17 cellular contexts compared by ENCODE assay signal in the genomic region with DNA sequence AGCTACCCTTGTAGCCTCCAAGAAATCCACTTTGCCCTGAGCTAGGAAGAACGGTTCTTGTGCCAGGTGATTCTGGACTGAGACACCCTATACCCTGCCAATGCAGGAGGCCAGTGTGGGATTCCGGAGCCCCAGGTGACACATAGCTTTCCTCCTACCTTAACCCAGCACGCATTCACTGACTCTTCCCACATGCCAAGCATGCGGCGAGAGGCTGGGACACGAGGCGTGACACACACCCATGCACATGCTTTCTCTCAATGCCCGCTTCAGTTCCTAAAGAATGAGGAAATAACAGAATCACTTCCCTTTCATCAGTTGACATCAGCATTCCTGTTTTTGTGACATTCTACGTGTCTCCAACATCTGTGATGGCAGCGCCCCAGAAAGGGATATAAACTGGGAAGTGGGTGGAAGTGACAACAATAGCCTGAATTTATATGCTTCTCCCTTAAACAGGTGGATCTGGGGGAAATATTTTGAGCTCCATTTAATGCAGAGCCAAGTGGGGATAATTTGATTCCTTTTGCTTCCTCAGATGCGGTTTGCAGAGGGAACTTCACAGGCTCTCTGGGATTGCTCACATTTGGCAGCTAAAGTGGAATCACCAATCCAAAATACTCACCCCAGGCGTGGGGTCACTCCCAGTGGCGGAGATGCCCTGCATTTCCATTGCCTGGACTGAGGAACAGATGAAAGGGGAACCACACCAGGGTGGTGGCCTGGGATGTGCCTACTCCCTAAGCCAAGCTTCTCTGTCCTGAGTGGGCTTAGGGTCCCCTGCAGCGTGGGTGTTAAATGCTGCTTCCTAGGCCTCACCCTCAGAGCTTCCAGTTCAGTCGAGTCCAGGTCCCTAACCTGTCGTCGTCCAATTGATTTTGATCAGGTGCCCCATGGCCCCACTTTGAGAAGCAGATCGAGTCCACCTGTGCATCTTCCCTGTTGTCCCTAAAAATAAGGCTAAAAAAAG.
"Had no signal": no experiment of that assay in that cellular context is flagged by ENCODE, and none has a peak within 500 bp of the region (broad histone marks: within the 10 kb centered on the region; RNA-seq: fewer than 3 reads in every experiment).

No MANE protein-coding gene starts in this region.

- DNase-seq: activated CD4-positive, alpha-beta T cell treated with anti-CD3 and anti-CD28 coated beads for 36 hours; activated CD4-positive, alpha-beta T cell treated with anti-CD3 and anti-CD28 coated beads, Interleukin-2, amount 50 U/mL, for 48 hours; activated CD8-positive, alpha-beta memory T cell treated with anti-CD3 and anti-CD28 coated beads, Interleukin-2, amount 10 ng/mL, durations not matched to agents 7 days and 5 days; activated naive CD8-positive, alpha-beta T cell treated with anti-CD3 and anti-CD28 coated beads for 36 hours; amniotic stem cell; kidney; left lung; pancreas; stimulated activated CD4-positive, alpha-beta T cell treated with anti-CD3 and anti-CD28 coated beads, Interleukin-12 subunit alpha, Interleukin-12 subunit beta, amount 100 ng/mL, for 4 hours; stimulated activated CD4-positive, alpha-beta T cell treated with anti-CD3 and anti-CD28 coated beads, Interleukin-1b, Interleukin-23, amount 100 ng/mL, for 48 hours; stimulated activated CD8-positive, alpha-beta memory T cell treated with anti-CD3 and anti-CD28 coated beads, Interleukin-4, amount 100 ng/mL, for 48 hours; stimulated activated naive CD4-positive, alpha-beta T cell treated with Interleukin-2 at 50 U/mL for 16 hours; T-helper 2 cell; tibial artery; uterus had no signal

- H3K4me2 ChIP-seq: neural progenitor cell had no signal

- H2AFZ ChIP-seq: neural progenitor cell had no signal

- H3K27me3 ChIP-seq: left lung, neural progenitor cell, pancreas, tibial artery, uterus had no signal

- H3K4me1 ChIP-seq: left lung, pancreas, uterus had no signal

- H3K4me3 ChIP-seq: left lung, neural progenitor cell, pancreas, tibial artery, uterus had no signal

- H3K27ac ChIP-seq: left lung, neural progenitor cell, pancreas, tibial artery, uterus had no signal

- H3K9me3 ChIP-seq: left lung, pancreas, tibial artery, uterus had no signal

- ATAC-seq: activated CD4-positive, alpha-beta T cell treated with anti-CD3 and anti-CD28 coated beads for 36 hours; activated CD8-positive, alpha-beta memory T cell treated with anti-CD3 and anti-CD28 coated beads, Interleukin-2, amount 10 ng/mL, durations not matched to agents 7 days and 5 days; left lung; WTC11 had no signal

- H3K36me3 ChIP-seq: left lung, neural progenitor cell, pancreas, tibial artery, uterus had no signal
